1 cellular context compared by ENCODE assay signal in the genomic region with DNA sequence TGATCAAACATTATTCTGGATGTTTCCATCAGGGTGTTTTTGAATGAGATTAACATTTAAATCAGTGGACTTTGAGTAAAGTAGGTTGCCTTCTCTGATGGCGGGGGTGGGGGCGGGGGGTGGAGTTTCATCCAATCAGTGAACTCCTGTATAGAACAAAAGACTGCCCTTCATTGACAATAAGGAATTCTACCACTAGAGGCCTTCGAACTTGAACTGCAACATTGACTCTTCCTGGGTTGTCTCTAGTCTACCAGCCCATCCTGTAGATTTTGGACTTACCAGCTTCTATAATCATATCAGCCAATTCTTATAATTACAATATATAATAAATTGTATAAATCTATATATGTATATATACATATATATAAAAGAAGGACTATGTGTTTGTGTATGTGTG.
TF ChIP-seq lines count a peak whose summit lies in the region.

No MANE protein-coding gene starts in this region.

TF ChIP-seq in HepG2, 621 proteins besides CTCF, POLR2A, EP300 and RAD21 (continued from another document):
- TF ChIP-seq, protein P1, sequence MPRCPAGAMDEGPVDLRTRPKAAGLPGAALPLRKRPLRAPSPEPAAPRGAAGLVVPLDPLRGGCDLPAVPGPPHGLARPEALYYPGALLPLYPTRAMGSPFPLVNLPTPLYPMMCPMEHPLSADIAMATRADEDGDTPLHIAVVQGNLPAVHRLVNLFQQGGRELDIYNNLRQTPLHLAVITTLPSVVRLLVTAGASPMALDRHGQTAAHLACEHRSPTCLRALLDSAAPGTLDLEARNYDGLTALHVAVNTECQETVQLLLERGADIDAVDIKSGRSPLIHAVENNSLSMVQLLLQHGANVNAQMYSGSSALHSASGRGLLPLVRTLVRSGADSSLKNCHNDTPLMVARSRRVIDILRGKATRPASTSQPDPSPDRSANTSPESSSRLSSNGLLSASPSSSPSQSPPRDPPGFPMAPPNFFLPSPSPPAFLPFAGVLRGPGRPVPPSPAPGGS (CRISPR knock-in tag; IDR thresholded peaks at IDR 0.05) = no peak
- no peak for TF ChIP-seq RAD51 (IDR thresholded peaks at IDR 0.05; ENCODE audit: borderline replicate concordance)
- no peak for TF ChIP-seq GTF3A (CRISPR knock-in tag; conservative IDR thresholded peaks at IDR 0.05)
- TF ChIP-seq RBFOX2 (IDR thresholded peaks at IDR 0.05; ENCODE audit: low read depth, low read length) = no peak
- no peak for TF ChIP-seq HIVEP1 (CRISPR knock-in tag; IDR thresholded peaks at IDR 0.05)
- TF ChIP-seq GLI4 (CRISPR knock-in tag; IDR thresholded peaks at IDR 0.05; ENCODE audit: borderline replicate concordance) = no peak
- TF ChIP-seq, protein P2, sequence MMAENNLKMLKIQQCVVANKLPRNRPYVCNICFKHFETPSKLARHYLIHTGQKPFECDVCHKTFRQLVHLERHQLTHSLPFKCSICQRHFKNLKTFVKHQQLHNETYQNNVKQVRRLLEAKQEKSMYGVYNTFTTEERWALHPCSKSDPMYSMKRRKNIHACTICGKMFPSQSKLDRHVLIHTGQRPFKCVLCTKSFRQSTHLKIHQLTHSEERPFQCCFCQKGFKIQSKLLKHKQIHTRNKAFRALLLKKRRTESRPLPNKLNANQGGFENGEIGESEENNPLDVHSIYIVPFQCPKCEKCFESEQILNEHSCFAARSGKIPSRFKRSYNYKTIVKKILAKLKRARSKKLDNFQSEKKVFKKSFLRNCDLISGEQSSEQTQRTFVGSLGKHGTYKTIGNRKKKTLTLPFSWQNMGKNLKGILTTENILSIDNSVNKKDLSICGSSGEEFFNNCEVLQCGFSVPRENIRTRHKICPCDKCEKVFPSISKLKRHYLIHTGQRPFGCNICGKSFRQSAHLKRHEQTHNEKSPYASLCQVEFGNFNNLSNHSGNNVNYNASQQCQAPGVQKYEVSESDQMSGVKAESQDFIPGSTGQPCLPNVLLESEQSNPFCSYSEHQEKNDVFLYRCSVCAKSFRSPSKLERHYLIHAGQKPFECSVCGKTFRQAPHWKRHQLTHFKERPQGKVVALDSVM (CRISPR knock-in tag; IDR thresholded peaks at IDR 0.05) = no peak
- no peak for TF ChIP-seq RFX5 (IDR thresholded peaks at IDR 0.05; ENCODE audit: low read depth, low read length)
- no peak for TF ChIP-seq CCAR2 (optimal IDR thresholded peaks at IDR 0.05; ENCODE audit: low read depth, low read length)
- TF ChIP-seq, protein P3, sequence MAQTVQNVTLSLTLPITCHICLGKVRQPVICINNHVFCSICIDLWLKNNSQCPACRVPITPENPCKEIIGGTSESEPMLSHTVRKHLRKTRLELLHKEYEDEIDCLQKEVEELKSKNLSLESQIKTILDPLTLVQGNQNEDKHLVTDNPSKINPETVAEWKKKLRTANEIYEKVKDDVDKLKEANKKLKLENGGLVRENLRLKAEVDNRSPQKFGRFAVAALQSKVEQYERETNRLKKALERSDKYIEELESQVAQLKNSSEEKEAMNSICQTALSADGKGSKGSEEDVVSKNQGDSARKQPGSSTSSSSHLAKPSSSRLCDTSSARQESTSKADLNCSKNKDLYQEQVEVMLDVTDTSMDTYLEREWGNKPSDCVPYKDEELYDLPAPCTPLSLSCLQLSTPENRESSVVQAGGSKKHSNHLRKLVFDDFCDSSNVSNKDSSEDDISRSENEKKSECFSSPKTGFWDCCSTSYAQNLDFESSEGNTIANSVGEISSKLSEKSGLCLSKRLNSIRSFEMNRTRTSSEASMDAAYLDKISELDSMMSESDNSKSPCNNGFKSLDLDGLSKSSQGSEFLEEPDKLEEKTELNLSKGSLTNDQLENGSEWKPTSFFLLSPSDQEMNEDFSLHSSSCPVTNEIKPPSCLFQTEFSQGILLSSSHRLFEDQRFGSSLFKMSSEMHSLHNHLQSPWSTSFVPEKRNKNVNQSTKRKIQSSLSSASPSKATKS (CRISPR knock-in tag; IDR thresholded peaks at IDR 0.05) = no peak
- no peak for TF ChIP-seq SP140L (CRISPR knock-in tag; IDR thresholded peaks at IDR 0.05; ENCODE audit: borderline replicate concordance)
- no peak for TF ChIP-seq TOE1 (CRISPR knock-in tag; IDR thresholded peaks at IDR 0.05)
